ENCODE assay signal across 8 cellular contexts in the genomic region with DNA sequence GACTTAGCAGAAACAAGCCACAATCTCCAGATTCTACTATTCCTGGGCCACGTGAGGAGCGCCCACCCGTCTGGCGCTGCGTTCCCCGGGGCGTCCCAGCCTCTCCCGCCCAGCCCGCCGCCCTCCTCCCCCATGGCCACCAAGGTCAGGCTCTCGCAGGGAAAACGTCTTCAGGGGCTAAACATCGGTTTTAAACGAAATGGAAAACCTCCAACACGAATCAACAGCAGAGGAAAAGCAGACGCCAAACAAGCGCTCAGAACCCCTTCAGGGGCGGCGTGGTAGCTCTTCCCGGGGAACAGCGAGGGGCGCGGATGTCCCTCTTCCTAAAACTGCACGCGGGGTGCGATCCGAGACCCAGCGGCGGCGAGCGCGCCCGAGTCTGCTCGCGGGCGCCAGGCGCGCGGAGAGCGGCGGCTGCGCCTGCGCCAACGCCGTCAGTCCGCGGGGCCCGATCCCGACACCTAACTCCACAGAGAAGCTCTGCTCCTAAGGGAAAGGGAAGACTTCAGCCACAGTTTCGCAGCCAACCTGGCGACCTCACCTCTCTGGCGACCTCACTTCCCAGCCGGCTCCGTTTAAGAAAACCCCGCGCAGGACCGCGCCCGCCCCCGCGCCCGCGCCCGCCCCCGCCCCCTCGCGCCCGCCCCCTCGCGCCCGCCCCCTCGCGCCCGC. TPM values are rescaled to one million over a fixed set of nuclear protein-coding genes. Genes with fewer than 3 reads are reported as not detected.
DNase-seq lines count a peak whose midpoint lies in the region; ATAC-seq and TF ChIP-seq lines count a peak whose summit lies in the region.

No MANE protein-coding gene starts in this region.

- peak overlapping the region; percentile 100 for H3K4me3 Mint-ChIP-seq in Caco-2 (ENCODE audit: unreplicated experiment)
- H3K4me3 Mint-ChIP-seq in activated T-cell treated with anti-CD3 and anti-CD28 coated beads, Interleukin-2, amount 50 U/mL, for 24 hours = peak overlapping the region; percentile 95

- H3K4me1 ChIP-seq in Caco-2 (peaks cover 7% of the 10 kb centered on the region), mucosa of stomach (ENCODE audit: control insufficient read depth, insufficient read depth, low read length) (peaks cover 28% of the 10 kb centered on the region)

- peaks cover 54% of the 10 kb centered on the region for H3K36me3 Mint-ChIP-seq in Caco-2 (ENCODE audit: insufficient read depth, unreplicated experiment)
- H3K36me3 Mint-ChIP-seq in activated T-cell treated with anti-CD3 and anti-CD28 coated beads, Interleukin-2, amount 50 U/mL, for 24 hours (ENCODE audit: low read depth) = peaks cover 48% of the 10 kb centered on the region

- peak overlapping the region; percentile 99 for H3K27ac Mint-ChIP-seq in Caco-2 (ENCODE audit: unreplicated experiment)
- peak overlapping the region; percentile 98 for H3K27ac Mint-ChIP-seq in activated T-cell treated with anti-CD3 and anti-CD28 coated beads, Interleukin-2, amount 50 U/mL, for 24 hours

- CTCF ChIA-PET in Caco-2 (lab: Charles Lee) = interaction anchor here (0.6 to 3.1 kb wide), 6 partner anchors 40 to 655 kb away, joined by 3 to 46 read pairs (median 4); a partner anchor contains a TSS

- H3K9me3 ChIP-seq in Caco-2 (no peaks in the 10 kb centered on the region), mucosa of stomach (ENCODE audit: control insufficient read depth, low read length) (no peaks in the 10 kb centered on the region)

- DNase-seq in Caco-2 = peak; percentile 82 to 88
- peak; percentile 62 for DNase-seq in NOMO-1 treated with DMSO at 0.1 percent for 48 hours (lab: John Stamatoyannopoulos, UW; ENCODE audit: unreplicated experiment)
- DNase-seq in activated T-cell treated with anti-CD3 and anti-CD28 coated beads, Interleukin-2, amount 50 U/mL, for 24 hours = peak; percentile 85
- DNase-seq in stimulated activated naive CD4-positive, alpha-beta T cell (lab: John Stamatoyannopoulos, UW) = peak in 5 of 6 experiments; percentile 64 to 88 (median 81)

- H3K4me1 Mint-ChIP-seq in Caco-2 (ENCODE audit: low read depth, unreplicated experiment) = peaks cover 6% of the 10 kb centered on the region
- H3K4me1 Mint-ChIP-seq in activated T-cell treated with anti-CD3 and anti-CD28 coated beads, Interleukin-2, amount 50 U/mL, for 24 hours (ENCODE audit: low read depth) = peaks cover 29% of the 10 kb centered on the region

- H3K9me3 Mint-ChIP-seq in Caco-2 (ENCODE audit: unreplicated experiment) = peaks cover 8% of the 10 kb centered on the region
- H3K9me3 Mint-ChIP-seq in activated T-cell treated with anti-CD3 and anti-CD28 coated beads, Interleukin-2, amount 50 U/mL, for 24 hours = no peaks in the 10 kb centered on the region

- peak overlapping the region; percentile 67 for H3K9ac ChIP-seq in mucosa of stomach (ENCODE audit: low read length)

- H3K4me3 ChIP-seq in Caco-2 (ENCODE audit: low read depth, low read length) (peak overlapping the region; percentile 95), mucosa of stomach (ENCODE audit: low read length) (peak overlapping the region; percentile 16)

- ATAC-seq in GM19455 (IDR thresholded peaks at IDR 0.05; ENCODE audit: unreplicated experiment) (peak; percentile 61), HG03571 (IDR thresholded peaks at IDR 0.05; ENCODE audit: unreplicated experiment) (peak; percentile 42), esophagus mucosa (peak; percentile 62)

- no peaks in the 10 kb centered on the region for H3K27me3 Mint-ChIP-seq in Caco-2 (ENCODE audit: insufficient read depth, unreplicated experiment)
- H3K27me3 Mint-ChIP-seq in activated T-cell treated with anti-CD3 and anti-CD28 coated beads, Interleukin-2, amount 50 U/mL, for 24 hours = no peaks in the 10 kb centered on the region

- H3K36me3 ChIP-seq in Caco-2 (ENCODE audit: control insufficient read depth, insufficient read depth, low read length) (peaks cover 4% of the 10 kb centered on the region), mucosa of stomach (ENCODE audit: control insufficient read depth, insufficient read depth, low read length) (peaks cover 5% of the 10 kb centered on the region)

- POLR2A ChIA-PET in Caco-2 (lab: Charles Lee) = no interaction called here

- H3K27me3 ChIP-seq in Caco-2 (replicated peaks; ENCODE audit: control insufficient read depth, insufficient read depth, low read length) (no peaks in the 10 kb centered on the region), mucosa of stomach (ENCODE audit: control insufficient read depth, insufficient read depth, low read length) (no peaks in the 10 kb centered on the region)

- intact Hi-C loops in Caco-2 (cut with micrococcal nuclease; ENCODE audit: unreplicated experiment) = loop anchor here (2.0 kb wide), 1 partner anchor 26 kb away; no protein-coding TSS in a partner anchor

- TF ChIP-seq CTCF in Caco-2 (IDR thresholded peaks at IDR 0.05; ENCODE audit: insufficient read depth in 1 of 2, low read depth in 1 of 2, low read length in 1 of 2, severe bottlenecking in 1 of 2, unreplicated experiment in 1 of 2) = no peak

- TSS peak; percentile 66 for BruUV-seq in Caco-2 (replicated peaks; lab: Mats Ljungman, UMichigan)

RNA-seq across cellular contexts. Expression of gene COG1, which starts 0.5 kb away (rescaled TPM):
- 36.8 and 37.3 TPM in 2 replicates for total RNA-seq in Caco-2 (2022)
- 15.9 TPM for total RNA-seq in esophagus mucosa

RNA-seq across cellular contexts. Expression of gene SSTR2, which starts 27.5 kb away (rescaled TPM):
- total RNA-seq in Caco-2 (2022) (0.14 and 0.32 TPM in 2 replicates), esophagus mucosa (not detected)

Comparison
In these comparisons a context has a peak if more than half of its experiments do, and no peak if none do; other contexts are left out.
1. Peak in every context shown above with its lines: DNase-seq, ATAC-seq and H3K4me3 ChIP-seq.